In the genomic region with DNA sequence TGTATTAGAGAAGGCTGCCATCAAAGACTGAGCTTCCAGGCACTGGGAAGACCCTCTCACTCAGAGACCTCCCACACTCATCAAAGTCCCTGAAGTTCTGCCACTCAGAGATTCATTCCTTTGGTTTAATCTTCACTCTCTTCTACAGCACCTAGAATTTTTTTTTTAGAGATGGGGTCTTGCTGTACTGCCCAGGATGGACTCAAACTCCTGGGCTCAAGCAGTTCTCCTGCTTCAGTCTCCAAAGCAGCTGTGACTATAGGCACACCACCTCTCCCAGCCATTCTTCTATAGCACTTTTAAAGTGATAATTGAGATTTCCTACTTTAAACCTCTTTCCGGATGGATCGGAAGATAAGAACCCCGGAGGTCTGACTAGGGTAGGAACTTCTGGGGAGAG, we compare ENCODE assay signal across 17 cellular contexts.
"Had no signal": no experiment of that assay in that cellular context is flagged by ENCODE, and none has a peak within 500 bp of the region (broad histone marks: within the 10 kb centered on the region; RNA-seq: fewer than 3 reads in every experiment).

No MANE protein-coding gene starts in this region.

- H3K4me2 ChIP-seq: KMS-11, SK-N-SH had no signal

- H3K9ac ChIP-seq: KMS-11, SK-N-SH had no signal

- DNase-seq: IMR-90, NCI-H1092, NCI-H1105 treated with DMSO at 0.1 percent for 48 hours, NCI-H1417 treated with DMSO at 0.1 percent for 48 hours, NCI-H146, NCI-H1694 treated with DMSO at 0.1 percent for 48 hours, NCI-H1930, NCI-H2081, NCI-H2107, NCI-H2227 treated with DMSO at 0.1 percent for 48 hours, NCI-H524, NCI-H69, NCI-H774, SHP77, SK-N-SH had no signal

- H3K27ac ChIP-seq: KMS-11, RWPE1 had no signal

- H3K9me3 ChIP-seq: SK-N-SH had no signal
